ENCODE assay signal across 11 cellular contexts in the genomic region with DNA sequence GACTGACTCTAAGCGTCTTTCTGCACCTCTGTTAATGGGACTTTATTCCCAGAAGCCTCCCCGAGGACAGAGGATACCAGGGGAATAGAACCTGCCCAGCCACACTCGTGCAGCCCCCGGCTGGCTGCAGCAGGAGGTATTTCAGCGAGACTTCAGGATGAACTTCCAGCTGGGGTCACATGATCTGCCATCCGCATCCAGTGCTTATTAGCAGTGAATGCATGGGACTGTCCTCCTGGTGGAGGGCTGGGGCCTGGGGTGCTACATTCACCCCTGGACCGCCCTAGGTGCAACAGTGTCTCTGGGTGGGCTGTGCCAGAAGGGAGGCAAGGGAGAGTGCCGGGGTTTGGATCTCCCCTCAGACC. TPM values are rescaled to one million over a fixed set of nuclear protein-coding genes. Genes with fewer than 3 reads are reported as not detected.
DNase-seq lines count a peak whose midpoint lies in the region; ATAC-seq and TF ChIP-seq lines count a peak whose summit lies in the region.
"Had no signal": no experiment of that assay in that cellular context is flagged by ENCODE, and none has a peak within 500 bp of the region (broad histone marks: within the 10 kb centered on the region; RNA-seq: fewer than 3 reads in every experiment).

No MANE protein-coding gene starts in this region.

- peaks cover 0 to 4% (median 0%) of the 10 kb centered on the region in 3 donors for H3K36me3 Mint-ChIP-seq in CD8-positive, alpha-beta memory T cell
- H3K36me3 Mint-ChIP-seq in activated B cell treated with CpG ODN at 0.5 μM for 24 hours (ENCODE audit: low read depth), result no peaks in the 10 kb centered on the region

- no peaks in the 10 kb centered on the region for H3K9me3 ChIP-seq in CD8-positive, alpha-beta memory T cell (ENCODE audit: low read length)
- no peaks in the 10 kb centered on the region for H3K9me3 ChIP-seq in esophagus muscularis mucosa

- POLR2A ChIA-PET in CD8-positive, alpha-beta memory T cell (lab: Charles Lee), result no interaction called here
- POLR2A ChIA-PET in activated B cell treated with CpG ODN at 0.5 μM for 24 hours (lab: Charles Lee), result no interaction called here

- peak overlapping the region; percentile 22 for H3K4me3 ChIP-seq in CD8-positive, alpha-beta memory T cell (ENCODE audit: low read length)
- H3K4me3 ChIP-seq in esophagus muscularis mucosa, result peak overlapping the region; percentile 66 to 85 (median 68)
- peak overlapping the region; percentile 67 for H3K4me3 ChIP-seq in rectal smooth muscle tissue (ENCODE audit: low read length)

- H3K27me3 ChIP-seq in CD8-positive, alpha-beta memory T cell (ENCODE audit: insufficient read depth, low read length, poor library complexity, severe bottlenecking), result peaks cover 4% of the 10 kb centered on the region
- H3K27me3 ChIP-seq in esophagus muscularis mucosa, result peaks cover 0 to 11% (median 2%) of the 10 kb centered on the region in 4 donors
- H3K27me3 ChIP-seq in rectal smooth muscle tissue (ENCODE audit: control insufficient read depth, insufficient read depth, low read length), result no peaks in the 10 kb centered on the region

- peaks cover 19 to 45% (median 24%) of the 10 kb centered on the region in 3 donors for H3K4me1 Mint-ChIP-seq in CD8-positive, alpha-beta memory T cell
- H3K4me1 Mint-ChIP-seq in activated B cell treated with CpG ODN at 0.5 μM for 24 hours, result peaks cover 12% of the 10 kb centered on the region

- TF ChIP-seq CTCF in activated B cell treated with CpG ODN at 0.5 μM for 24 hours (IDR thresholded peaks at IDR 0.05) (no peak), esophagus muscularis mucosa (IDR thresholded peaks at IDR 0.05) (no peak)

- TF ChIP-seq POLR2A in esophagus muscularis mucosa (IDR thresholded peaks at IDR 0.05; ENCODE audit: low read depth), result no peak

- ATAC-seq in activated B cell treated with CpG ODN at 0.5 μM for 24 hours (ENCODE audit: low read depth) (no peak), GM18870 (IDR thresholded peaks at IDR 0.05; ENCODE audit: unreplicated experiment) (no peak), HG02981 (IDR thresholded peaks at IDR 0.05; ENCODE audit: unreplicated experiment) (no peak), HG03045 (IDR thresholded peaks at IDR 0.05; ENCODE audit: unreplicated experiment) (no peak)

- 57% methylated on average over 7 of the region's 8 CpGs for WGBS in esophagus muscularis mucosa

- no peak for DNase-seq in CD8-positive, alpha-beta memory T cell
- DNase-seq in activated B cell treated with CpG ODN at 0.5 μM for 24 hours, result no peak
- no peak for DNase-seq in esophagus muscularis mucosa (ENCODE audit: extremely low spot score)
- no peak for DNase-seq in stimulated activated naive CD4-positive, alpha-beta T cell (lab: John Stamatoyannopoulos, UW)
- DNase-seq: NCI-H1436 treated with DMSO at 0.1 percent for 48 hours, SIG-M5 had no signal

- H3K27ac ChIP-seq in CD8-positive, alpha-beta memory T cell (ENCODE audit: low read depth, low read length), result no peak overlapping the region
- peak overlapping the region; percentile 82 to 86 (median 85) for H3K27ac ChIP-seq in esophagus muscularis mucosa (replicated peaks in 1 of 4)
- H3K27ac ChIP-seq in rectal smooth muscle tissue (ENCODE audit: low read depth, low read length), result peak overlapping the region; percentile 81

- peaks cover 35% of the 10 kb centered on the region for H3K4me1 ChIP-seq in CD8-positive, alpha-beta memory T cell (ENCODE audit: insufficient read depth, low read length)
- peaks cover 54 to 88% (median 71%) of the 10 kb centered on the region in 4 donors for H3K4me1 ChIP-seq in esophagus muscularis mucosa
- peaks cover 26% of the 10 kb centered on the region for H3K4me1 ChIP-seq in rectal smooth muscle tissue (ENCODE audit: control insufficient read depth, insufficient read depth, low read length)

- no peaks in the 10 kb centered on the region for H3K36me3 ChIP-seq in CD8-positive, alpha-beta memory T cell (ENCODE audit: insufficient read depth, low read length)
- H3K36me3 ChIP-seq in esophagus muscularis mucosa (peaks cover 0 to 5% (median 0%) of the 10 kb centered on the region in 4 donors), rectal smooth muscle tissue (ENCODE audit: control insufficient read depth, insufficient read depth, low read length) (no peaks in the 10 kb centered on the region)

- CTCF ChIA-PET in CD8-positive, alpha-beta memory T cell (lab: Charles Lee), result interaction anchor here (1.3 to 13.9 kb wide), 2 partner anchors 24 to 124 kb away, joined by 5 to 152 read pairs; no protein-coding TSS in a partner anchor
- CTCF ChIA-PET in activated B cell treated with CpG ODN at 0.5 μM for 24 hours (lab: Charles Lee), result no interaction called here

- no peak overlapping the region for H3K9ac ChIP-seq in rectal smooth muscle tissue (ENCODE audit: low read length)

- no peak for TF ChIP-seq EP300 in esophagus muscularis mucosa (IDR thresholded peaks at IDR 0.05)

- H3K9me3 Mint-ChIP-seq in CD8-positive, alpha-beta memory T cell, result no peaks in the 10 kb centered on the region
- H3K9me3 Mint-ChIP-seq in activated B cell treated with CpG ODN at 0.5 μM for 24 hours, result no peaks in the 10 kb centered on the region

- H3K4me3 Mint-ChIP-seq in CD8-positive, alpha-beta memory T cell, result peak overlapping the region; percentile 64 to 93 (median 73)
- peak overlapping the region; percentile 56 for H3K4me3 Mint-ChIP-seq in activated B cell treated with CpG ODN at 0.5 μM for 24 hours

- H3K27me3 Mint-ChIP-seq in CD8-positive, alpha-beta memory T cell, result no peaks in the 10 kb centered on the region
- peaks cover 18% of the 10 kb centered on the region for H3K27me3 Mint-ChIP-seq in activated B cell treated with CpG ODN at 0.5 μM for 24 hours

- H3K27ac Mint-ChIP-seq in CD8-positive, alpha-beta memory T cell, result peak overlapping the region; percentile 50 to 91 (median 80)
- H3K27ac Mint-ChIP-seq in activated B cell treated with CpG ODN at 0.5 μM for 24 hours, result no peak overlapping the region

- intact Hi-C loops in activated B cell treated with CpG ODN at 0.5 μM for 24 hours (cut with micrococcal nuclease) (loop anchor here (5.0 to 10.0 kb wide), 4 partner anchors 33 to 726 kb away; partner anchors contain the start of genes CHID1, LSP1, POLR2L and TSPAN4), esophagus muscularis mucosa (cut with DNase I) (no loop called here)

RNA-seq across cellular contexts. Expression of gene DUSP8, which starts 1.6 kb away (rescaled TPM):
- 1 to 10 TPM; 2.3 to 4.0 TPM for total RNA-seq in CD8-positive, alpha-beta memory T cell
- polyA plus RNA-seq in CD8-positive, alpha-beta memory T cell, result 0.75 TPM
- 1.3 and 1.7 TPM in 2 replicates for total RNA-seq in activated B cell treated with CpG ODN at 0.5 μM for 24 hours
- total RNA-seq in esophagus muscularis mucosa, result 1 to 10 TPM; 2.5 to 8.5 (median 4.8) TPM

RNA-seq across cellular contexts. Expression of gene KRTAP5-1, which starts 14.6 kb away (rescaled TPM):
- total RNA-seq in CD8-positive, alpha-beta memory T cell, result not detected
- not detected for polyA plus RNA-seq in CD8-positive, alpha-beta memory T cell
- total RNA-seq in activated B cell treated with CpG ODN at 0.5 μM for 24 hours, result not detected in 2 replicates
- total RNA-seq in esophagus muscularis mucosa, result not detected
- total RNA-seq: fibroblast of lung had no signal
- polyA plus RNA-seq: fibroblast of lung had no signal

RNA-seq across cellular contexts. Expression of gene KRTAP5-2, which starts 27.6 kb away (rescaled TPM):
- total RNA-seq in CD8-positive, alpha-beta memory T cell, result not detected
- polyA plus RNA-seq in CD8-positive, alpha-beta memory T cell, result 0.46 TPM
- total RNA-seq in activated B cell treated with CpG ODN at 0.5 μM for 24 hours (not detected in 2 replicates), esophagus muscularis mucosa (not detected)
- total RNA-seq: fibroblast of lung had no signal
- polyA plus RNA-seq: fibroblast of lung had no signal

RNA-seq across cellular contexts. Expression of gene KRTAP5-3, which starts 37.8 kb away (rescaled TPM):
- total RNA-seq in CD8-positive, alpha-beta memory T cell, result not detected
- polyA plus RNA-seq in CD8-positive, alpha-beta memory T cell, result not detected
- total RNA-seq in activated B cell treated with CpG ODN at 0.5 μM for 24 hours (not detected in 2 replicates), esophagus muscularis mucosa (not detected)
- total RNA-seq: fibroblast of lung had no signal
- polyA plus RNA-seq: fibroblast of lung had no signal

RNA-seq across cellular contexts. Expression of gene KRTAP5-4, which starts 51.4 kb away (rescaled TPM):
- total RNA-seq in CD8-positive, alpha-beta memory T cell, result not detected
- not detected for polyA plus RNA-seq in CD8-positive, alpha-beta memory T cell
- total RNA-seq in activated B cell treated with CpG ODN at 0.5 μM for 24 hours (not detected in 2 replicates), esophagus muscularis mucosa (not detected)
- total RNA-seq: fibroblast of lung had no signal
- polyA plus RNA-seq: fibroblast of lung had no signal
